36 cellular contexts compared by ENCODE assay signal in the genomic region with DNA sequence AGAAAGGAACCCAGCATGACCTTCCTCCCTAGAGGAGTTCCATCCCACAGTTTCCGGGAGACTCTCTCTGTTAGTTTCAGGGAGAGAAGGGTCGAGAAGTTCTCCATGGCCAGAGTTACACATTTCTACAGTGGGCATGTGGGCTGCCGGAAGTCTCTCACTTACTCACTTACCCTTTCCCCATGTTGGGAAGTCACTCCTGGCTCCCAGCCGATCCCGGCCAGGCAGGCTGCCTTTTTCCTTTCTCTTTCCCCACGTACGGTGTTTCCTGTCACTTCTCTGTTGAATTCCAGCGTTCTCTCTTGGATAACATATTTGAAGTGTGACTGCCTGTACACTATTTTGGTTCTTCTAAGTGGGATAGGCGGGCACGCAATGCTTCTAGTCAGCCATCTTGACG. TPM values are rescaled to one million over a fixed set of nuclear protein-coding genes. Genes with fewer than 3 reads are reported as not detected.
"Had no signal": no experiment of that assay in that cellular context is flagged by ENCODE, and none has a peak within 500 bp of the region (broad histone marks: within the 10 kb centered on the region; RNA-seq: fewer than 3 reads in every experiment).

No MANE protein-coding gene starts in this region.

- H3K4me3 Mint-ChIP-seq: activated naive CD8-positive, alpha-beta T cell; effector memory CD8-positive, alpha-beta T cell; immature natural killer cell; mesothelial cell of epicardium; naive thymus-derived CD4-positive, alpha-beta T cell; stimulated activated naive B cell treated with anti-CD40 and anti-IgM and Interleukin-4, amounts not matched to agents 10 μg/mL and 1 μg/mL and 100 μg/mL, for 72 hours; T-helper 17 cell had no signal

- H3K4me1 ChIP-seq: body of pancreas, colonic mucosa, heart left ventricle, parathyroid adenoma, right atrium auricular region, stomach, suprapubic skin, tibial artery had no signal

- H3K4me2 ChIP-seq: smooth muscle cell had no signal

- H2AFZ ChIP-seq: parathyroid adenoma had no signal

- FAIRE-seq: kidney had no signal

- H3K9me3 ChIP-seq: colonic mucosa, suprapubic skin had no signal

- H3K27me3 ChIP-seq: body of pancreas, cardiac muscle cell, colonic mucosa, foreskin keratinocyte, right atrium auricular region, stomach, suprapubic skin had no signal

- H3K27ac ChIP-seq: body of pancreas, cardiac muscle cell, colonic mucosa, foreskin keratinocyte, heart left ventricle, parathyroid adenoma, right atrium auricular region, stomach, suprapubic skin, tibial artery, WERI-Rb-1 had no signal

- H3K27ac Mint-ChIP-seq: activated naive CD8-positive, alpha-beta T cell; effector memory CD8-positive, alpha-beta T cell; immature natural killer cell; mesothelial cell of epicardium; naive thymus-derived CD4-positive, alpha-beta T cell; stimulated activated naive B cell treated with anti-CD40 and anti-IgM and Interleukin-4, amounts not matched to agents 10 μg/mL and 1 μg/mL and 100 μg/mL, for 72 hours; T-helper 17 cell had no signal

- H3K4me3 ChIP-seq: body of pancreas, cardiac muscle cell, colonic mucosa, heart left ventricle, right atrium auricular region, smooth muscle cell, stomach, suprapubic skin, tibial artery had no signal

- H3K4me1 Mint-ChIP-seq: immature natural killer cell; mesothelial cell of epicardium; naive thymus-derived CD4-positive, alpha-beta T cell; stimulated activated naive B cell treated with anti-CD40 and anti-IgM and Interleukin-4, amounts not matched to agents 10 μg/mL and 1 μg/mL and 100 μg/mL, for 72 hours; T-helper 17 cell had no signal

- H3K9ac ChIP-seq: parathyroid adenoma had no signal

- H3K79me2 ChIP-seq: parathyroid adenoma had no signal

- ATAC-seq: body of pancreas; effector memory CD8-positive, alpha-beta T cell; foreskin keratinocyte; heart left ventricle; left colon; naive thymus-derived CD4-positive, alpha-beta T cell; stimulated activated naive B cell treated with anti-CD40 and anti-IgM and Interleukin-4, amounts not matched to agents 10 μg/mL and 1 μg/mL and 100 μg/mL, for 72 hours; T-helper 17 cell had no signal

- H3K36me3 ChIP-seq: cardiac muscle cell, colonic mucosa, heart left ventricle, right atrium auricular region, stomach, suprapubic skin, tibial artery, WERI-Rb-1 had no signal

- DNase-seq: activated CD4-positive, alpha-beta T cell treated with anti-CD3 and anti-CD28 coated beads, Interleukin-2, amount 50 U/mL, for 4 hours; activated effector memory CD4-positive, alpha-beta T cell treated with Interleukin-2 at 50 U/mL for 16 hours; activated naive CD4-positive, alpha-beta T cell treated with Interleukin-2 at 50 U/mL for 16 hours; anterior cingulate cortex; body of pancreas; cerebellar nuclear complex; colonic mucosa; effector memory CD8-positive, alpha-beta T cell; foreskin keratinocyte; heart left ventricle; hypothalamus; immature natural killer cell; kidney; left colon; naive thymus-derived CD4-positive, alpha-beta T cell; nucleus accumbens; stimulated activated CD4-positive, alpha-beta T cell treated with anti-CD3 and anti-CD28 coated beads, Interleukin-1b, Interleukin-23, amount 100 ng/mL, for 48 hours; stimulated activated naive B cell treated with anti-CD40 and anti-IgM and Interleukin-4, amounts not matched to agents 10 μg/mL and 1 μg/mL and 100 μg/mL, for 72 hours; stomach; T-helper 17 cell; T1000; tibial artery; WERI-Rb-1 had no signal

RNA-seq across cellular contexts. Expression of gene TEX36, which starts 3.5 kb away (rescaled TPM):
- total RNA-seq: body of pancreas; cardiac muscle cell; colonic mucosa; foreskin keratinocyte; heart left ventricle; kidney; left colon; liver; mesothelial cell of epicardium; naive thymus-derived CD4-positive, alpha-beta T cell; pulmonary artery endothelial cell; right atrium auricular region; smooth muscle cell; stomach; suprapubic skin; T-helper 17 cell; ureter had no signal
- polyA plus RNA-seq: adipose tissue; cardiac muscle cell; esophagus; foreskin keratinocyte; heart left ventricle; immature natural killer cell; liver; naive thymus-derived CD4-positive, alpha-beta T cell; neural cell; smooth muscle cell; stomach had no signal
